21 cellular contexts compared by ENCODE assay signal in genomic region chr5:15731686-15732085, GRCh38.
"Had no signal": no experiment of that assay in that cellular context is flagged by ENCODE, and none has a peak within 500 bp of the region (broad histone marks: within the 10 kb centered on the region; RNA-seq: fewer than 3 reads in every experiment).

No MANE protein-coding gene starts in this region.

- H2AFZ ChIP-seq: parathyroid adenoma had no signal

- H3K4me3 ChIP-seq: colonic mucosa, left lung, lung, prostate gland, sigmoid colon, skin epidermis, testis, tibial nerve, upper lobe of right lung had no signal

- H3K79me2 ChIP-seq: parathyroid adenoma had no signal

- H3K9ac ChIP-seq: parathyroid adenoma had no signal

- H3K27me3 ChIP-seq: colonic mucosa, left lung, sigmoid colon, testis, tibial nerve, upper lobe of right lung had no signal

- FAIRE-seq: islet of Langerhans had no signal

- H3K36me3 ChIP-seq: colonic mucosa, left lung, prostate gland, sigmoid colon, tibial nerve, upper lobe of right lung had no signal

- ATAC-seq: left lung; stimulated activated naive B cell treated with anti-CD40 and anti-IgM and Interleukin-4, amounts not matched to agents 10 μg/mL and 1 μg/mL and 100 μg/mL, for 72 hours; stimulated activated naive CD8-positive, alpha-beta T cell treated with anti-CD3 and anti-CD28 coated beads, Interleukin-15, amount 100 ng/mL, for 72 hours; upper lobe of right lung had no signal

- H3K9me3 ChIP-seq: colonic mucosa, prostate gland, testis had no signal

- H3K4me1 ChIP-seq: colonic mucosa, left lung, parathyroid adenoma, prostate gland, testis, upper lobe of right lung had no signal

- H3K27ac ChIP-seq: colonic mucosa, left lung, parathyroid adenoma, prostate gland, sigmoid colon, skin epidermis, testis, tibial nerve, upper lobe of right lung had no signal

- DNase-seq: colonic mucosa; dermis blood vessel endothelial cell; foreskin melanocyte; head of caudate nucleus; hypothalamus; left lung; mesenchymal stem cell; naive B cell; sigmoid colon; stimulated activated CD4-positive, alpha-beta T cell treated with anti-CD3 and anti-CD28 coated beads, Interleukin-2, amount 100 ng/mL, for 24 hours; stimulated activated CD4-positive, alpha-beta T cell treated with anti-CD3 and anti-CD28 coated beads, Interleukin-4, amount 100 ng/mL, for 4 hours; stimulated activated naive B cell treated with anti-CD40 and anti-IgM and Interleukin-4, amounts not matched to agents 10 μg/mL and 1 μg/mL and 100 μg/mL, for 72 hours; stimulated activated naive CD8-positive, alpha-beta T cell treated with anti-CD3 and anti-CD28 coated beads, Interleukin-15, amount 100 ng/mL, for 72 hours; testis; upper lobe of right lung had no signal
